ENCODE assay signal across 17 cellular contexts in genomic region chr9:101453776-101454570, GRCh38. TPM values are rescaled to one million over a fixed set of nuclear protein-coding genes. Genes with fewer than 3 reads are reported as not detected.
A peak's percentile ranks its signal among the peaks of the same experiment; 100 is the strongest.
DNase-seq lines count a peak whose midpoint lies in the region; ATAC-seq and TF ChIP-seq lines count a peak whose summit lies in the region.
"Had no signal": no experiment of that assay in that cellular context is flagged by ENCODE, and none has a peak within 500 bp of the region (broad histone marks: within the 10 kb centered on the region; RNA-seq: fewer than 3 reads in every experiment).

No MANE protein-coding gene starts in this region.

- ATAC-seq in WTC11 (no peak), psoas muscle (no peak), left lung (no peak)

- no peak overlapping the region for H3K4me3 Mint-ChIP-seq in chondrocyte (ENCODE audit: unreplicated experiment)
- no peak overlapping the region for H3K4me3 Mint-ChIP-seq in WTC11
- H3K4me3 Mint-ChIP-seq in nephron progenitor cell, result no peak overlapping the region

- no peaks in the 10 kb centered on the region for H3K36me3 ChIP-seq in psoas muscle (ENCODE audit: insufficient read depth in 1 of 2, low read depth in 1 of 2)
- H3K36me3 ChIP-seq in left lung, result no peaks in the 10 kb centered on the region
- H3K36me3 ChIP-seq: BLaER1 treated with 17β-estradiol and CSF1 and Interleukin-3, amounts not matched to agents 10 nM and 100 nM; Peyer's patch had no signal

- H3K4me1 ChIP-seq in psoas muscle (peaks cover 3% of the 10 kb centered on the region), left lung (no peaks in the 10 kb centered on the region)

- peak overlapping the region; percentile 78 for H3K27ac Mint-ChIP-seq in chondrocyte (ENCODE audit: unreplicated experiment)
- no peak overlapping the region for H3K27ac Mint-ChIP-seq in WTC11
- H3K27ac Mint-ChIP-seq in nephron progenitor cell, result no peak overlapping the region

- 78 to 82% (median 82%) methylated on average over 4 of the region's 4 CpGs for WGBS in psoas muscle, 3 donors

- H3K27me3 Mint-ChIP-seq in chondrocyte (ENCODE audit: low read depth) (no peaks in the 10 kb centered on the region), WTC11 (ENCODE audit: low read depth) (no peaks in the 10 kb centered on the region; the same call in 1 of the 2 replicates), nephron progenitor cell (ENCODE audit: low read depth, poor library complexity) (peaks cover 6% of the 10 kb centered on the region)

- H3K9me3 Mint-ChIP-seq in chondrocyte (ENCODE audit: low read depth) (no peaks in the 10 kb centered on the region), WTC11 (peaks cover 31% of the 10 kb centered on the region), nephron progenitor cell (peaks cover 23% of the 10 kb centered on the region)

- H3K27ac ChIP-seq in psoas muscle (no peak overlapping the region), left lung (no peak overlapping the region)
- H3K27ac ChIP-seq: BLaER1 treated with 17β-estradiol and CSF1 and Interleukin-3, amounts not matched to agents 10 nM and 100 nM; KMS-11 had no signal

- no peak for TF ChIP-seq CTCF in chondrocyte (IDR thresholded peaks at IDR 0.05)
- no peak for TF ChIP-seq CTCF in WTC11 (IDR thresholded peaks at IDR 0.05)
- TF ChIP-seq CTCF in nephron progenitor cell (IDR thresholded peaks at IDR 0.05), result no peak
- no peak for TF ChIP-seq CTCF in psoas muscle (IDR thresholded peaks at IDR 0.05)
- no peak for TF ChIP-seq CTCF in left lung (IDR thresholded peaks at IDR 0.05)

- peaks cover 55% of the 10 kb centered on the region for H3K4me1 Mint-ChIP-seq in chondrocyte (ENCODE audit: low read depth)
- peaks cover 32% of the 10 kb centered on the region for H3K4me1 Mint-ChIP-seq in WTC11
- H3K4me1 Mint-ChIP-seq in nephron progenitor cell, result no peaks in the 10 kb centered on the region

- DNase-seq in LHCN-M2 (ENCODE audit: low read depth), result peak; percentile 20
- DNase-seq in chondrocyte (ENCODE audit: low spot score), result no peak
- peak; percentile 17 for DNase-seq in glomerular visceral epithelial cell (ENCODE audit: extremely low spot score)
- DNase-seq in WTC11 (ENCODE audit: low spot score), result no peak
- DNase-seq in nephron progenitor cell, result no peak
- DNase-seq in psoas muscle, result no peak
- DNase-seq in left lung, result no peak
- DNase-seq: NCI-H1105 treated with DMSO at 0.1 percent for 48 hours, NCI-H1930, NCI-H2171, NCI-H82, Peyer's patch, SHP77 treated with DMSO at 0.1 percent for 48 hours had no signal

- no peaks in the 10 kb centered on the region for H3K9me3 ChIP-seq in psoas muscle
- no peaks in the 10 kb centered on the region for H3K9me3 ChIP-seq in left lung

- H3K4me3 ChIP-seq in psoas muscle (no peak overlapping the region), left lung (no peak overlapping the region)
- H3K4me3 ChIP-seq: BLaER1 treated with 17β-estradiol and CSF1 and Interleukin-3, amounts not matched to agents 10 nM and 100 nM; Peyer's patch had no signal

- H3K27me3 ChIP-seq in psoas muscle (ENCODE audit: insufficient read depth in 3 of 3, low read length in 2 of 3) (no peaks in the 10 kb centered on the region), left lung (peaks cover 0 to 24% of the 10 kb centered on the region in 2 donors)
- H3K27me3 ChIP-seq: BLaER1 treated with 17β-estradiol and CSF1 and Interleukin-3, amounts not matched to agents 10 nM and 100 nM; Peyer's patch had no signal

- CTCF ChIA-PET in WTC11 (lab: Charles Lee), result no interaction called here

- intact Hi-C loops in psoas muscle (cut with DNase I) (no loop called here), left lung (cut with DNase I) (no loop called here)

- POLR2A ChIA-PET in WTC11 (lab: Charles Lee), result no interaction called here

- H3K36me3 Mint-ChIP-seq in chondrocyte (ENCODE audit: low read depth) (no peaks in the 10 kb centered on the region), WTC11 (peaks cover 22% of the 10 kb centered on the region), nephron progenitor cell (ENCODE audit: low read depth) (no peaks in the 10 kb centered on the region)

TF ChIP-seq in WTC11, 78 proteins besides CTCF, POLR2A, EP300 and RAD21 (continues in another document):
- TF ChIP-seq MLX (CRISPR knock-in tag; IDR thresholded peaks at IDR 0.05) (no peak), RELA (CRISPR knock-in tag; IDR thresholded peaks at IDR 0.05; ENCODE audit: borderline replicate concordance) (no peak), MYBL2 (CRISPR knock-in tag; IDR thresholded peaks at IDR 0.05) (no peak), CREM (CRISPR knock-in tag; IDR thresholded peaks at IDR 0.05) (no peak), AFF4 (CRISPR knock-in tag; IDR thresholded peaks at IDR 0.05; ENCODE audit: borderline replicate concordance) (no peak), ZNF671 (CRISPR knock-in tag; IDR thresholded peaks at IDR 0.05) (no peak), PREB (CRISPR knock-in tag; IDR thresholded peaks at IDR 0.05; ENCODE audit: borderline replicate concordance) (no peak), MXD4 (CRISPR knock-in tag; IDR thresholded peaks at IDR 0.05; ENCODE audit: borderline replicate concordance) (no peak)

RNA-seq across cellular contexts. Expression of gene ALDOB, which starts 18.4 kb away (rescaled TPM):
- total RNA-seq in LHCN-M2 (2014; rRNA removed) (not detected in 2 replicates), chondrocyte (0.25 TPM in 1 of 3 replicates, not detected in the others), WTC11 (2021) (0.85 to 1.5 TPM (median 0.94 TPM) in 3 replicates), psoas muscle (under 1 TPM in 2 of 4 donors, not detected in 2; 0.26 to 0.82 TPM), left lung (not detected)
- polyA plus RNA-seq in LHCN-M2 (2012), result not detected
- 1 to 10 TPM in 1 of 3 donors, under 1 TPM in 2; 0.30 to 4.3 (median 0.48) TPM for polyA plus RNA-seq in psoas muscle
- total RNA-seq: NCI-H460 had no signal
- polyA plus RNA-seq: AG04450 had no signal

RNA-seq across cellular contexts. Expression of gene ZNF189, which starts 55.3 kb away (rescaled TPM):
- 12.1 and 14.6 TPM in 2 replicates for total RNA-seq in LHCN-M2 (2014; rRNA removed)
- polyA plus RNA-seq in LHCN-M2 (2012), result 5.4 TPM
- total RNA-seq in chondrocyte, result 17.9 to 21.0 TPM (median 18.5 TPM) in 3 replicates
- 10.1 to 10.4 TPM (median 10.3 TPM) in 3 replicates for total RNA-seq in WTC11 (2021)
- 10 to 100 TPM in 3 of 4 donors, 1 to 10 TPM in 1; 7.8 to 31.3 (median 12.2) TPM for total RNA-seq in psoas muscle
- polyA plus RNA-seq in psoas muscle, result 10 to 100 TPM in 1 of 3 donors, 1 to 10 TPM in 2; 6.1 to 13.2 (median 7.4) TPM
- 10 to 100 TPM; 15.7 to 17.7 TPM for total RNA-seq in left lung

RNA-seq across cellular contexts. Expression of gene MRPL50, which starts 55.6 kb away (rescaled TPM):
- total RNA-seq in LHCN-M2 (2014; rRNA removed) (13.5 and 14.6 TPM in 2 replicates), chondrocyte (5.9 to 8.2 TPM (median 7.2 TPM) in 3 replicates), WTC11 (2021) (16.6 to 19.6 TPM (median 17.0 TPM) in 3 replicates), psoas muscle (10 to 100 TPM; 11.0 to 15.2 (median 12.0) TPM), left lung (10 to 100 TPM; 10.2 to 11.7 TPM)
- 6.2 TPM for polyA plus RNA-seq in LHCN-M2 (2012)
- polyA plus RNA-seq in psoas muscle, result 10 to 100 TPM in 2 of 3 donors, 1 to 10 TPM in 1; 8.6 to 19.9 (median 14.1) TPM

Comparison
In these comparisons a context has a peak if more than half of its experiments do, and no peak if none do; other contexts are left out.
1. DNase-seq: peak in LHCN-M2 (single experiment) and glomerular visceral epithelial cell (single experiment); none in chondrocyte (single experiment), WTC11 (single experiment), nephron progenitor cell (single experiment), psoas muscle (0 of 2) and left lung (0 of 2).